In the genomic region with DNA sequence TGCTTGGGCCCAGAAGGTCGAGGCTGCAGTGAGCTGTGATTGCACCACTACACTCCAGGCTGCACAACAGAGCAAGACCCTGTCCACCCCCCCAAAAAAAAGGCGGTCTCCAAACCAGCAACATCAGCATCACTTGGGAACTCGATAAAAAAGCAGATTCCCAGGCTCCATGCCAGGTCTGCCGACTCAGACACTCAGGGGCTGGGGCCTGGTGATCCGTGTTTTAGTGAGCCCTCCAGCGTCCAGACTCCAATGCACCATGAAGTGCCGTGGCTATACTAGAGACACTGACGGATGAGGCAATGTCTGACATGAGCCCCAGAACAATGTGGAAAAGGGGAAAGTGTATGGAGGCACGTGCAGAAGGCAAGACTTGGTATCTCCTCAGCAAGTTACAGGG, we compare ENCODE assay signal across 15 cellular contexts. TPM values are rescaled to one million over a fixed set of nuclear protein-coding genes. Genes with fewer than 3 reads are reported as not detected.
DNase-seq lines count a peak whose midpoint lies in the region; ATAC-seq and TF ChIP-seq lines count a peak whose summit lies in the region.
"Had no signal": no experiment of that assay in that cellular context is flagged by ENCODE, and none has a peak within 500 bp of the region (broad histone marks: within the 10 kb centered on the region; RNA-seq: fewer than 3 reads in every experiment).

No MANE protein-coding gene starts in this region.

- H3K27ac ChIP-seq in HCT116 (ENCODE audit: low read depth, low read length) (no peak overlapping the region; the same call in 1 of the 2 replicates), PC-3 (ENCODE audit: low read length) (peak overlapping the region; percentile 73), caudate nucleus (ENCODE audit: low read depth, low read length) (peak overlapping the region; percentile 84)
- H3K27ac ChIP-seq: C4-2B had no signal

- no peak overlapping the region for H3K9ac ChIP-seq in HCT116 (ENCODE audit: low read length)
- no peak overlapping the region for H3K9ac ChIP-seq in PC-3 (ENCODE audit: low read length)

- intact Hi-C loops in HCT116 (cut with micrococcal nuclease), result loop anchor here (5.0 kb wide), 1 partner anchor 152 kb away; a partner anchor contains a TSS
- intact Hi-C loops in PC-3 (cut with micrococcal nuclease), result no loop called here
- intact Hi-C loops in posterior vena cava (cut with DNase I), result no loop called here

- POLR2A ChIA-PET in HCT116 (lab: Charles Lee) (no interaction called here), PC-3 (lab: Charles Lee; ENCODE audit: unreplicated experiment) (no interaction called here)

- H3K36me3 ChIP-seq in HCT116 (ENCODE audit: control insufficient read depth in 1 of 2, insufficient read depth in 2 of 2, low read length in 2 of 2) (peaks cover 0 to 7% of the 10 kb centered on the region in 2 experiments; a peak in 1 of 4 replicates), PC-3 (ENCODE audit: low read depth, low read length) (peaks cover 3% of the 10 kb centered on the region; the same call in 1 of the 2 replicates)

- RAD21 ChIA-PET in HCT116 (lab: Charles Lee; ENCODE audit: low non-redundant PET in 1 of 2, low total read pairs in 2 of 2, uncharacterized antibody in 2 of 2, unreplicated experiment in 2 of 2), result no interaction called here

- no peak for TF ChIP-seq RAD21 in HCT116 (IDR thresholded peaks at IDR 0.05; ENCODE audit: low read depth)

- H4K20me1 ChIP-seq in HCT116 (ENCODE audit: insufficient read depth) (no peaks in the 10 kb centered on the region), PC-3 (ENCODE audit: low read length) (no peaks in the 10 kb centered on the region)

- no peak for TF ChIP-seq POLR2A in HCT116 (IDR thresholded peaks at IDR 0.05; ENCODE audit: borderline replicate concordance, extremely low read depth, insufficient read depth, insufficient read length)

- H3K79me2 ChIP-seq in HCT116 (ENCODE audit: insufficient read depth, low read length) (peaks cover 75% of the 10 kb centered on the region), PC-3 (ENCODE audit: low read length) (peaks cover 73% of the 10 kb centered on the region)

- no TSS peak for BruUV-seq in HCT116 (replicated peaks; lab: Mats Ljungman, UMichigan)
- BruUV-seq in PC-3 (replicated peaks; lab: Mats Ljungman, UMichigan), result no TSS peak

- no peaks in the 10 kb centered on the region for H3K9me2 ChIP-seq in HCT116 (ENCODE audit: insufficient read depth)
- no peaks in the 10 kb centered on the region for H3K9me2 ChIP-seq in PC-3 (replicated peaks; ENCODE audit: low read length)

- no peak overlapping the region for H3K4me3 ChIP-seq in HCT116 (replicated peaks in 1 of 2; ENCODE audit: low read depth in 1 of 2, low read length in 2 of 2)
- no peak overlapping the region for H3K4me3 ChIP-seq in PC-3 (ENCODE audit: low read length)
- H3K4me3 ChIP-seq: A549 had no signal

- DNase-seq in HCT116 (ENCODE audit: low read depth, low spot score), result no peak
- DNase-seq in PC-3, result no peak
- no peak for DNase-seq in caudate nucleus (lab: John Stamatoyannopoulos, UW)
- DNase-seq in posterior vena cava (ENCODE audit: low spot score), result peak; percentile 72
- no peak for DNase-seq in NCI-H128 (lab: John Stamatoyannopoulos, UW; ENCODE audit: unreplicated experiment)
- DNase-seq in EL, result no peak
- DNase-seq: BE2C; CD4-positive, alpha-beta memory T cell; DMS79; GDM1; GOT3; HCEC 1CT had no signal

- H3K27me3 ChIP-seq in HCT116 (ENCODE audit: insufficient read depth, low read length), result no peaks in the 10 kb centered on the region
- H3K27me3 ChIP-seq in PC-3 (ENCODE audit: low read length), result no peaks in the 10 kb centered on the region
- H3K27me3 ChIP-seq: BE2C had no signal

- H3K9me3 ChIP-seq in HCT116 (ENCODE audit: control insufficient read depth in 1 of 2, insufficient read depth in 1 of 2, low read depth in 1 of 2, low read length in 2 of 2), result peaks cover 0 to 7% of the 10 kb centered on the region in 2 experiments; a peak in 1 of 4 replicates
- H3K9me3 ChIP-seq in PC-3 (ENCODE audit: low read length), result no peaks in the 10 kb centered on the region
- H3K9me3 ChIP-seq: BE2C had no signal

- no peak overlapping the region for H2AFZ ChIP-seq in HCT116 (ENCODE audit: low read depth, low read length, poor library complexity, severe bottlenecking)
- no peak overlapping the region for H2AFZ ChIP-seq in PC-3 (ENCODE audit: low read length)

- ATAC-seq in HCT116 (no peak), PC-3 (no peak), HG03139 (IDR thresholded peaks at IDR 0.05; ENCODE audit: unreplicated experiment) (no peak)
- ATAC-seq: A549 had no signal

- peaks cover under 1% of the 10 kb centered on the region for H3F3A ChIP-seq in PC-3 (ENCODE audit: low read length, unreplicated experiment)

- CTCF ChIA-PET in HCT116 (lab: Charles Lee) (no interaction called here), PC-3 (lab: Charles Lee) (no interaction called here)

- H3K4me2 ChIP-seq in HCT116 (ENCODE audit: low read length) (peak overlapping the region; percentile 65; the same call in 1 of the 2 replicates), PC-3 (ENCODE audit: low read length) (no peak overlapping the region)

- TF ChIP-seq CTCF in HCT116 (IDR thresholded peaks at IDR 0.05 in 2 of 3, conservative IDR thresholded peaks at IDR 0.05 in 1 of 3; ENCODE audit: borderline replicate concordance in 1 of 3, insufficient read depth in 1 of 3, low read depth in 2 of 3, low read length in 2 of 3), result no peak
- no peak for TF ChIP-seq CTCF in PC-3 (conservative IDR thresholded peaks at IDR 0.05; ENCODE audit: low read depth, low read length)

- H3K4me1 ChIP-seq in HCT116 (ENCODE audit: control insufficient read depth in 1 of 2, insufficient read depth in 2 of 2, low read length in 2 of 2), result peaks cover 43 to 90% of the 10 kb centered on the region in 2 experiments
- H3K4me1 ChIP-seq in PC-3 (ENCODE audit: insufficient read depth, low read length), result peaks cover 38% of the 10 kb centered on the region

TF ChIP-seq in HCT116, 20 proteins besides CTCF, POLR2A, EP300 and RAD21 (continues in another document):
- TF ChIP-seq SRF (IDR thresholded peaks at IDR 0.05; ENCODE audit: low read depth), result no peak
- TF ChIP-seq EGR1 (IDR thresholded peaks at IDR 0.05; ENCODE audit: low read depth), result no peak
- TF ChIP-seq, protein P1, sequence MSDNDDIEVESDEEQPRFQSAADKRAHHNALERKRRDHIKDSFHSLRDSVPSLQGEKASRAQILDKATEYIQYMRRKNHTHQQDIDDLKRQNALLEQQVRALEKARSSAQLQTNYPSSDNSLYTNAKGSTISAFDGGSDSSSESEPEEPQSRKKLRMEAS (IDR thresholded peaks at IDR 0.05), result no peak
- TF ChIP-seq SP1 (IDR thresholded peaks at IDR 0.05; ENCODE audit: low read depth), result no peak
- TF ChIP-seq SIN3A (IDR thresholded peaks at IDR 0.05; ENCODE audit: low read depth), result no peak
- no peak for TF ChIP-seq ZNF274 (IDR thresholded peaks at IDR 0.05; ENCODE audit: low read depth, low read length)
- TF ChIP-seq POLR2AphosphoS5 (IDR thresholded peaks at IDR 0.05; ENCODE audit: low read depth, low read length), result no peak
- TF ChIP-seq, protein P2, sequence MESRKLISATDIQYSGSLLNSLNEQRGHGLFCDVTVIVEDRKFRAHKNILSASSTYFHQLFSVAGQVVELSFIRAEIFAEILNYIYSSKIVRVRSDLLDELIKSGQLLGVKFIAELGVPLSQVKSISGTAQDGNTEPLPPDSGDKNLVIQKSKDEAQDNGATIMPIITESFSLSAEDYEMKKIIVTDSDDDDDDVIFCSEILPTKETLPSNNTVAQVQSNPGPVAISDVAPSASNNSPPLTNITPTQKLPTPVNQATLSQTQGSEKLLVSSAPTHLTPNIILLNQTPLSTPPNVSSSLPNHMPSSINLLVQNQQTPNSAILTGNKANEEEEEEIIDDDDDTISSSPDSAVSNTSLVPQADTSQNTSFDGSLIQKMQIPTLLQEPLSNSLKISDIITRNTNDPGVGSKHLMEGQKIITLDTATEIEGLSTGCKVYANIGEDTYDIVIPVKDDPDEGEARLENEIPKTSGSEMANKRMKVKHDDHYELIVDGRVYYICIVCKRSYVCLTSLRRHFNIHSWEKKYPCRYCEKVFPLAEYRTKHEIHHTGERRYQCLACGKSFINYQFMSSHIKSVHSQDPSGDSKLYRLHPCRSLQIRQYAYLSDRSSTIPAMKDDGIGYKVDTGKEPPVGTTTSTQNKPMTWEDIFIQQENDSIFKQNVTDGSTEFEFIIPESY (IDR thresholded peaks at IDR 0.05; ENCODE audit: extremely low read depth, insufficient replicate concordance, low read length), result no peak
- no peak for TF ChIP-seq FOSL1 (IDR thresholded peaks at IDR 0.05; ENCODE audit: low read depth)
- TF ChIP-seq YY1 (IDR thresholded peaks at IDR 0.05; ENCODE audit: extremely low read depth, insufficient replicate concordance, low read depth, low read length), result no peak
- TF ChIP-seq TCF7L2 (IDR thresholded peaks at IDR 0.05; ENCODE audit: borderline replicate concordance, extremely low read depth, insufficient read depth, insufficient read length), result no peak
- TF ChIP-seq, protein P3, sequence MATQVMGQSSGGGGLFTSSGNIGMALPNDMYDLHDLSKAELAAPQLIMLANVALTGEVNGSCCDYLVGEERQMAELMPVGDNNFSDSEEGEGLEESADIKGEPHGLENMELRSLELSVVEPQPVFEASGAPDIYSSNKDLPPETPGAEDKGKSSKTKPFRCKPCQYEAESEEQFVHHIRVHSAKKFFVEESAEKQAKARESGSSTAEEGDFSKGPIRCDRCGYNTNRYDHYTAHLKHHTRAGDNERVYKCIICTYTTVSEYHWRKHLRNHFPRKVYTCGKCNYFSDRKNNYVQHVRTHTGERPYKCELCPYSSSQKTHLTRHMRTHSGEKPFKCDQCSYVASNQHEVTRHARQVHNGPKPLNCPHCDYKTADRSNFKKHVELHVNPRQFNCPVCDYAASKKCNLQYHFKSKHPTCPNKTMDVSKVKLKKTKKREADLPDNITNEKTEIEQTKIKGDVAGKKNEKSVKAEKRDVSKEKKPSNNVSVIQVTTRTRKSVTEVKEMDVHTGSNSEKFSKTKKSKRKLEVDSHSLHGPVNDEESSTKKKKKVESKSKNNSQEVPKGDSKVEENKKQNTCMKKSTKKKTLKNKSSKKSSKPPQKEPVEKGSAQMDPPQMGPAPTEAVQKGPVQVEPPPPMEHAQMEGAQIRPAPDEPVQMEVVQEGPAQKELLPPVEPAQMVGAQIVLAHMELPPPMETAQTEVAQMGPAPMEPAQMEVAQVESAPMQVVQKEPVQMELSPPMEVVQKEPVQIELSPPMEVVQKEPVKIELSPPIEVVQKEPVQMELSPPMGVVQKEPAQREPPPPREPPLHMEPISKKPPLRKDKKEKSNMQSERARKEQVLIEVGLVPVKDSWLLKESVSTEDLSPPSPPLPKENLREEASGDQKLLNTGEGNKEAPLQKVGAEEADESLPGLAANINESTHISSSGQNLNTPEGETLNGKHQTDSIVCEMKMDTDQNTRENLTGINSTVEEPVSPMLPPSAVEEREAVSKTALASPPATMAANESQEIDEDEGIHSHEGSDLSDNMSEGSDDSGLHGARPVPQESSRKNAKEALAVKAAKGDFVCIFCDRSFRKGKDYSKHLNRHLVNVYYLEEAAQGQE (IDR thresholded peaks at IDR 0.05; ENCODE audit: low read depth), result no peak
- no peak for TF ChIP-seq ELF1 (IDR thresholded peaks at IDR 0.05; ENCODE audit: borderline replicate concordance, low read depth)

RNA-seq across cellular contexts. Expression of a gene that starts 28.8 kb away (rescaled TPM):
- 95.5 TPM for total RNA-seq in HCT116 (2021; ENCODE audit: unreplicated experiment)
- 114 and 120 TPM in 2 replicates for polyA plus RNA-seq in HCT116 (2012)
- total RNA-seq in PC-3 (2014; rRNA removed), result 79.1 and 80.5 TPM in 2 replicates
- total RNA-seq in posterior vena cava, result 10 to 100 TPM; 13.0 to 14.3 TPM
